ENCODE assay signal across 26 cellular contexts in the genomic region with DNA sequence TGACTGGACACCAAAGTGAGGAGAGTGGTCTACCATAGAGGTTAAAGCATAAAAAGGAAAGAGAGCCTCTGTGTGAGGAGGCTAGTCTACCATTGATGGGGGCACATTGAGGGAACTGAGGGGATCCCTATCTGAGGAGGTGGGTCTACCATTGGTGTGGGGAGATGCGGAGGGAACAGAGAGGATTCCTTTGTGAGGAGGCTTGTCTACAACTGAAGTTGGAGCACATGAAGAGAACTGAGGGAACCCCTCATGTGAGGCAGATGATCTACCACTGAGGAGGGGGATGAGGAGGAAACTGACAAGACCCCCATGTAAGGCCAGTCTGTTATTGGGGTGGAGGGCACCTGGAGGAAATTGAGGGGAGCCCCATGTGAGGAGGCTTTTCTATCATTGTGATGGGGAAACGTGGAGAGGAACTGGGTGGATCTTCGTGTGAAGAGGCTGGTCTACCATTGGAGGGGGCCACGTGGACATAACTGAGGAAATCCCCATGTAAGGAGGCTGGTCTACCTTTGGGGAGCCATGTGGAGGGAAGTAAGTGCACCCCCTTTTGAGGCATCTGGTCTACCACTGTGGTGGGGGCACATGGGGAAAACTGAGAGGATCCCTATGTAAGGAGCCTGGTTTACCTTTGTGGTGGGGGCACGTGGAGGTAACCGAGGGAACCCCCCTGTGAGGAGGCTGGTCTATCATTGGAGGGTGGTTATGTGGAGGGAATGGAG.
DNase-seq lines count a peak whose midpoint lies in the region; ATAC-seq and TF ChIP-seq lines count a peak whose summit lies in the region.
"Had no signal": no experiment of that assay in that cellular context is flagged by ENCODE, and none has a peak within 500 bp of the region (broad histone marks: within the 10 kb centered on the region; RNA-seq: fewer than 3 reads in every experiment).

No MANE protein-coding gene starts in this region.

- no peak overlapping the region for H3K4me3 Mint-ChIP-seq in activated naive CD8-positive, alpha-beta T cell treated with anti-CD3 and anti-CD28 coated beads, Interleukin-2, amount 10 ng/mL, durations not matched to agents 7 days and 5 days
- no peak overlapping the region for H3K4me3 Mint-ChIP-seq in activated naive CD8-positive, alpha-beta T cell treated with anti-CD3 and anti-CD28 coated beads, Interleukin-2, amount 50 U/mL, for 24 hours
- H3K4me3 Mint-ChIP-seq: activated naive CD4-positive, alpha-beta T cell treated with anti-CD3 and anti-CD28 coated beads, Interleukin-2, amount 50 U/mL, for 24 hours; activated T-cell treated with anti-CD3 and anti-CD28 coated beads, Interleukin-2, amount 50 U/mL, for 72 hours; effector memory CD8-positive, alpha-beta T cell; stimulated activated effector memory CD8-positive, alpha-beta T cell treated with anti-CD3 and anti-CD28 coated beads, Interleukin-12 subunit alpha, Interleukin-12 subunit beta, amount 100 ng/mL, for 72 hours had no signal

- no peaks in the 10 kb centered on the region for H3K4me1 Mint-ChIP-seq in activated naive CD8-positive, alpha-beta T cell treated with anti-CD3 and anti-CD28 coated beads, Interleukin-2, amount 10 ng/mL, durations not matched to agents 7 days and 5 days
- H3K4me1 Mint-ChIP-seq in activated naive CD8-positive, alpha-beta T cell treated with anti-CD3 and anti-CD28 coated beads, Interleukin-2, amount 50 U/mL, for 24 hours, result no peaks in the 10 kb centered on the region
- H3K4me1 Mint-ChIP-seq: activated naive CD4-positive, alpha-beta T cell treated with anti-CD3 and anti-CD28 coated beads, Interleukin-2, amount 50 U/mL, for 24 hours; stimulated activated effector memory CD8-positive, alpha-beta T cell treated with anti-CD3 and anti-CD28 coated beads, Interleukin-12 subunit alpha, Interleukin-12 subunit beta, amount 100 ng/mL, for 72 hours had no signal

- H3K36me3 ChIP-seq in adrenal gland (replicated peaks in 1 of 2), result no peaks in the 10 kb centered on the region
- no peaks in the 10 kb centered on the region for H3K36me3 ChIP-seq in suprapubic skin
- H3K36me3 ChIP-seq: BLaER1, left ventricle myocardium inferior, upper lobe of left lung had no signal

- no peak for TF ChIP-seq EP300 in suprapubic skin (IDR thresholded peaks at IDR 0.05)

- H3K27me3 ChIP-seq in adrenal gland (no peaks in the 10 kb centered on the region), suprapubic skin (peaks cover 9% of the 10 kb centered on the region)
- H3K27me3 ChIP-seq: BLaER1, upper lobe of left lung had no signal

- H3K27ac ChIP-seq in adrenal gland, result no peak overlapping the region
- H3K27ac ChIP-seq in suprapubic skin, result no peak overlapping the region
- H3K27ac ChIP-seq: BLaER1, left ventricle myocardium inferior, upper lobe of left lung had no signal

- H3K4me1 ChIP-seq in adrenal gland (replicated peaks in 1 of 2) (no peaks in the 10 kb centered on the region), suprapubic skin (no peaks in the 10 kb centered on the region)
- H3K4me1 ChIP-seq: BLaER1, left ventricle myocardium inferior, upper lobe of left lung had no signal

- H3K27ac Mint-ChIP-seq in activated naive CD8-positive, alpha-beta T cell treated with anti-CD3 and anti-CD28 coated beads, Interleukin-2, amount 10 ng/mL, durations not matched to agents 7 days and 5 days, result no peak overlapping the region
- H3K27ac Mint-ChIP-seq in activated naive CD8-positive, alpha-beta T cell treated with anti-CD3 and anti-CD28 coated beads, Interleukin-2, amount 50 U/mL, for 24 hours, result no peak overlapping the region
- H3K27ac Mint-ChIP-seq: activated naive CD4-positive, alpha-beta T cell treated with anti-CD3 and anti-CD28 coated beads, Interleukin-2, amount 50 U/mL, for 24 hours; activated T-cell treated with anti-CD3 and anti-CD28 coated beads, Interleukin-2, amount 50 U/mL, for 72 hours; effector memory CD8-positive, alpha-beta T cell; stimulated activated effector memory CD8-positive, alpha-beta T cell treated with anti-CD3 and anti-CD28 coated beads, Interleukin-12 subunit alpha, Interleukin-12 subunit beta, amount 100 ng/mL, for 72 hours had no signal

- no peaks in the 10 kb centered on the region for H3K27me3 Mint-ChIP-seq in activated naive CD8-positive, alpha-beta T cell treated with anti-CD3 and anti-CD28 coated beads, Interleukin-2, amount 10 ng/mL, durations not matched to agents 7 days and 5 days
- peaks cover 11% of the 10 kb centered on the region for H3K27me3 Mint-ChIP-seq in activated naive CD8-positive, alpha-beta T cell treated with anti-CD3 and anti-CD28 coated beads, Interleukin-2, amount 50 U/mL, for 24 hours

- ATAC-seq in activated naive CD8-positive, alpha-beta T cell treated with anti-CD3 and anti-CD28 coated beads, Interleukin-2, amount 10 ng/mL, durations not matched to agents 7 days and 5 days (ENCODE audit: low read depth), result no peak
- ATAC-seq in activated naive CD8-positive, alpha-beta T cell treated with anti-CD3 and anti-CD28 coated beads, Interleukin-2, amount 50 U/mL, for 24 hours, result no peak
- ATAC-seq in left lobe of liver (no peak), HG03469 (IDR thresholded peaks at IDR 0.05; ENCODE audit: unreplicated experiment) (no peak)
- ATAC-seq: activated T-cell treated with anti-CD3 and anti-CD28 coated beads, Interleukin-2, amount 50 U/mL, for 72 hours; effector memory CD8-positive, alpha-beta T cell; GM12878; stimulated activated effector memory CD8-positive, alpha-beta T cell treated with anti-CD3 and anti-CD28 coated beads, Interleukin-12 subunit alpha, Interleukin-12 subunit beta, amount 100 ng/mL, for 72 hours had no signal

- intact Hi-C loops in adrenal gland (cut with DNase I), result no loop called here

- TF ChIP-seq POLR2A in adrenal gland (IDR thresholded peaks at IDR 0.05), result no peak
- TF ChIP-seq POLR2A in suprapubic skin (IDR thresholded peaks at IDR 0.05), result no peak

- no peaks in the 10 kb centered on the region for H3K36me3 Mint-ChIP-seq in activated naive CD8-positive, alpha-beta T cell treated with anti-CD3 and anti-CD28 coated beads, Interleukin-2, amount 10 ng/mL, durations not matched to agents 7 days and 5 days
- no peaks in the 10 kb centered on the region for H3K36me3 Mint-ChIP-seq in activated naive CD8-positive, alpha-beta T cell treated with anti-CD3 and anti-CD28 coated beads, Interleukin-2, amount 50 U/mL, for 24 hours (ENCODE audit: low read depth)
- H3K36me3 Mint-ChIP-seq: stimulated activated effector memory CD8-positive, alpha-beta T cell treated with anti-CD3 and anti-CD28 coated beads, Interleukin-12 subunit alpha, Interleukin-12 subunit beta, amount 100 ng/mL, for 72 hours had no signal

- DNase-seq in activated naive CD8-positive, alpha-beta T cell treated with anti-CD3 and anti-CD28 coated beads, Interleukin-2, amount 10 ng/mL, durations not matched to agents 7 days and 5 days, result peak; percentile 1
- no peak for DNase-seq in activated naive CD8-positive, alpha-beta T cell treated with anti-CD3 and anti-CD28 coated beads, Interleukin-2, amount 50 U/mL, for 24 hours
- peak in 4 of 7 donors; percentile 1 to 15 (median 2) for DNase-seq in adrenal gland
- peak; percentile 1 for DNase-seq in left lobe of liver (ENCODE audit: low spot score)
- DNase-seq in suprapubic skin (ENCODE audit: low spot score in 2 of 2), result peak; percentile 17 to 60
- DNase-seq in NCI-H1694 (lab: John Stamatoyannopoulos, UW), result no peak
- no peak for DNase-seq in NCI-H1694 treated with DMSO at 0.1 percent for 48 hours (lab: John Stamatoyannopoulos, UW)
- DNase-seq: activated T-cell treated with anti-CD3 and anti-CD28 coated beads, Interleukin-2, amount 50 U/mL, for 72 hours; cortex of kidney; effector memory CD8-positive, alpha-beta T cell; erythroblast; GOT3; KG1; left ventricle myocardium inferior; mesendoderm; NCI-H1105; NCI-H2029; NCI-H526; NK-92 treated with Interleukin-12 subunit alpha and Interleukin-12 subunit beta, amount 100 ng/mL, for 24 hours; SK-N-SH had no signal

- POLR2A ChIA-PET in activated naive CD8-positive, alpha-beta T cell treated with anti-CD3 and anti-CD28 coated beads, Interleukin-2, amount 10 ng/mL, durations not matched to agents 7 days and 5 days (lab: Charles Lee), result no interaction called here

- peaks cover 44% of the 10 kb centered on the region for H3K9me3 Mint-ChIP-seq in activated naive CD8-positive, alpha-beta T cell treated with anti-CD3 and anti-CD28 coated beads, Interleukin-2, amount 10 ng/mL, durations not matched to agents 7 days and 5 days
- H3K9me3 Mint-ChIP-seq in activated naive CD8-positive, alpha-beta T cell treated with anti-CD3 and anti-CD28 coated beads, Interleukin-2, amount 50 U/mL, for 24 hours, result peaks cover 50% of the 10 kb centered on the region

- no peak overlapping the region for H3K4me3 ChIP-seq in adrenal gland
- no peak overlapping the region for H3K4me3 ChIP-seq in suprapubic skin
- H3K4me3 ChIP-seq: BLaER1, GM12878, left ventricle myocardium inferior, upper lobe of left lung had no signal

- TF ChIP-seq CTCF in adrenal gland (IDR thresholded peaks at IDR 0.05) (no peak), suprapubic skin (IDR thresholded peaks at IDR 0.05) (no peak)

- WGBS in adrenal gland, 4 donors, result 67 to 78% (median 71%) methylated on average over 6 of the region's 6 CpGs
- WGBS in suprapubic skin, result 78% methylated on average over 6 of the region's 6 CpGs

- no peaks in the 10 kb centered on the region for H3K9me3 ChIP-seq in adrenal gland (replicated peaks in 1 of 3)
- H3K9me3 ChIP-seq in suprapubic skin, result no peaks in the 10 kb centered on the region
- H3K9me3 ChIP-seq: SK-N-SH had no signal

Comparison
In these comparisons a context has a peak if more than half of its experiments do, and no peak if none do; other contexts are left out.
1. DNase-seq: peak in activated naive CD8-positive, alpha-beta T cell treated with anti-CD3 and anti-CD28 coated beads, Interleukin-2, amount 10 ng/mL, durations not matched to agents 7 days and 5 days (single experiment), adrenal gland (4 of 7), left lobe of liver (single experiment) and suprapubic skin (2 of 2); none in activated naive CD8-positive, alpha-beta T cell treated with anti-CD3 and anti-CD28 coated beads, Interleukin-2, amount 50 U/mL, for 24 hours (single experiment), NCI-H1694 (single experiment) and NCI-H1694 treated with DMSO at 0.1 percent for 48 hours (single experiment).